ENCODE assay signal across 26 cellular contexts in the genomic region with DNA sequence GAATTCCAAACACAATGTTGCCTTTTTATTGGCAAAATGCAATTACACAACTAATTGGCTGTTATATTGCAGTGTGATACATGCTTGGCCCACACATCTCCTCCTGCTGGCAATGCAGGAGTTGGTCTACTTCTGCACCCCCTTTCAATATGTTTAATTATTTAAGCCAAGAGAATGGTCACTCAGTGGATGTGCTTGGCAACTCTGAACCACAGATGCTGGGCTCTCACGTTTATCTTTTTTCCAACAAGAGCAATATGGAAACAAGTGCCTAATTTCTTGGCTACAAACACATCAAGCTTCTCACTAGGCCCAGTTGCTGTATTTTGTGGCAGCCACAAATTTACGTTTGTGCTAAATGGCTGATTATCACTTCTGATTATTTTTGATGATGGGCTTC.
"Had no signal": no experiment of that assay in that cellular context is flagged by ENCODE, and none has a peak within 500 bp of the region (broad histone marks: within the 10 kb centered on the region; RNA-seq: fewer than 3 reads in every experiment).

No MANE protein-coding gene starts in this region.

- H3K4me1 Mint-ChIP-seq: naive thymus-derived CD8-positive, alpha-beta T cell; stimulated activated naive CD8-positive, alpha-beta T cell treated with anti-CD3 and anti-CD28 coated beads, Interleukin-15, amount 100 ng/mL, for 72 hours had no signal

- ATAC-seq: esophagus mucosa; gastrocnemius medialis; left ventricle myocardium superior; lower lobe of right lung; naive thymus-derived CD8-positive, alpha-beta T cell; sciatic nerve; stimulated activated naive CD8-positive, alpha-beta T cell treated with anti-CD3 and anti-CD28 coated beads, Interleukin-15, amount 100 ng/mL, for 72 hours; upper lobe of right lung had no signal

- H3K4me2 ChIP-seq: smooth muscle cell had no signal

- H3K27me3 Mint-ChIP-seq: stimulated activated naive CD8-positive, alpha-beta T cell treated with anti-CD3 and anti-CD28 coated beads, Interleukin-15, amount 100 ng/mL, for 72 hours had no signal

- H3K27me3 ChIP-seq: dorsolateral prefrontal cortex, gastrocnemius medialis, suprapubic skin, transverse colon, upper lobe of right lung, uterus had no signal

- H3K9me3 ChIP-seq: gastrocnemius medialis, lower lobe of right lung, ovary, suprapubic skin, transverse colon, upper lobe of right lung, uterus had no signal

- H3K4me3 ChIP-seq: dorsolateral prefrontal cortex, gastrocnemius medialis, lower lobe of right lung, ovary, smooth muscle cell, suprapubic skin, transverse colon, upper lobe of right lung, uterus had no signal

- H3K36me3 Mint-ChIP-seq: naive thymus-derived CD8-positive, alpha-beta T cell had no signal

- DNase-seq: effector CD4-positive, alpha-beta T cell; foreskin fibroblast; gastrocnemius medialis; head of caudate nucleus; left ventricle myocardium superior; lower lobe of right lung; naive thymus-derived CD8-positive, alpha-beta T cell; nephron progenitor cell; occipital lobe; ovary; retina; stimulated activated CD4-positive, alpha-beta T cell treated with anti-CD3 and anti-CD28 coated beads, Interleukin-12 subunit alpha, Interleukin-12 subunit beta, amount 100 ng/mL, for 4 hours; stimulated activated CD4-positive, alpha-beta T cell treated with anti-CD3 and anti-CD28 coated beads, Interleukin-1b, Interleukin-23, amount 100 ng/mL, for 48 hours; stimulated activated CD4-positive, alpha-beta T cell treated with anti-CD3 and anti-CD28 coated beads, Interleukin-4, amount 100 ng/mL, for 1 hour; stimulated activated CD8-positive, alpha-beta memory T cell treated with anti-CD3 and anti-CD28 coated beads, Interleukin-4, amount 100 ng/mL, for 48 hours; stimulated activated naive CD4-positive, alpha-beta T cell; stimulated activated naive CD8-positive, alpha-beta T cell treated with anti-CD3 and anti-CD28 coated beads, Interleukin-15, amount 100 ng/mL, for 72 hours; transverse colon; upper lobe of right lung; uterus had no signal

- H3K9me3 Mint-ChIP-seq: naive thymus-derived CD8-positive, alpha-beta T cell; nephron progenitor cell; stimulated activated naive CD8-positive, alpha-beta T cell treated with anti-CD3 and anti-CD28 coated beads, Interleukin-15, amount 100 ng/mL, for 72 hours had no signal

- H3K36me3 ChIP-seq: gastrocnemius medialis, lower lobe of right lung, ovary, suprapubic skin, transverse colon, upper lobe of right lung, uterus had no signal

- H3K27ac Mint-ChIP-seq: naive thymus-derived CD8-positive, alpha-beta T cell; nephron progenitor cell; stimulated activated naive CD8-positive, alpha-beta T cell treated with anti-CD3 and anti-CD28 coated beads, Interleukin-15, amount 100 ng/mL, for 72 hours had no signal

- H3K27ac ChIP-seq: dorsolateral prefrontal cortex, epithelial cell of prostate, gastrocnemius medialis, lower lobe of right lung, ovary, suprapubic skin, transverse colon, upper lobe of right lung, uterus had no signal

- H3K4me1 ChIP-seq: gastrocnemius medialis, lower lobe of right lung, suprapubic skin, transverse colon, upper lobe of right lung, uterus had no signal

- H3K4me3 Mint-ChIP-seq: naive thymus-derived CD8-positive, alpha-beta T cell; nephron progenitor cell; stimulated activated naive CD8-positive, alpha-beta T cell treated with anti-CD3 and anti-CD28 coated beads, Interleukin-15, amount 100 ng/mL, for 72 hours had no signal
